ENCODE assay signal across 1 cellular context in genomic region chr1:206186826-206187225, GRCh38. TPM values are rescaled to one million over a fixed set of nuclear protein-coding genes. Genes with fewer than 3 reads are reported as not detected.
"Had no signal": no experiment of that assay in that cellular context is flagged by ENCODE, and none has a peak within 500 bp of the region (broad histone marks: within the 10 kb centered on the region; RNA-seq: fewer than 3 reads in every experiment).

No MANE protein-coding gene starts in this region.

RNA-seq across cellular contexts. Expression of gene FAM72A, which starts 15.8 kb away (rescaled TPM):
- total RNA-seq: bronchial epithelial cell had no signal
